Comparison of ENCODE assay signal across 8 cellular contexts in genomic region chr6:79232696-79233462, GRCh38. TPM values are rescaled to one million over a fixed set of nuclear protein-coding genes. Genes with fewer than 3 reads are reported as not detected.
DNase-seq lines count a peak whose midpoint lies in the region; ATAC-seq and TF ChIP-seq lines count a peak whose summit lies in the region.

No MANE protein-coding gene starts in this region.

- peak overlapping the region; percentile 77 for H3K4me2 ChIP-seq in hepatocyte

- 80% methylated on average over 6 of the region's 6 CpGs for WGBS in hepatocyte (ENCODE audit: low lambda C conversion rate, missing lambda C conversion rate)
- WGBS in spleen, 5 donors, result 90 to 96% (median 91%) methylated on average over 6 of the region's 6 CpGs

- H3K4me1 ChIP-seq in hepatocyte (ENCODE audit: insufficient read depth) (no peaks in the 10 kb centered on the region), spleen (peaks cover 4 to 31% (median 15%) of the 10 kb centered on the region in 6 donors)

- H3K27me3 Mint-ChIP-seq in activated CD8-positive, alpha-beta T cell treated with anti-CD3 and anti-CD28 coated beads for 36 hours, result no peaks in the 10 kb centered on the region

- H3K36me3 ChIP-seq in hepatocyte (replicated peaks; ENCODE audit: insufficient read depth, low read depth), result no peaks in the 10 kb centered on the region
- no peaks in the 10 kb centered on the region for H3K36me3 ChIP-seq in spleen

- TF ChIP-seq CTCF in HL-60 (IDR thresholded peaks at IDR 0.05; ENCODE audit: insufficient read depth, low read length) (no peak), hepatocyte (IDR thresholded peaks at IDR 0.05; ENCODE audit: poor library complexity) (no peak), spleen (IDR thresholded peaks at IDR 0.05 in 8 of 11, conservative IDR thresholded peaks at IDR 0.05 in 3 of 11) (no peak)
- no peak for TF ChIP-seq CTCF in activated CD8-positive, alpha-beta T cell treated with anti-CD3 and anti-CD28 coated beads for 36 hours (IDR thresholded peaks at IDR 0.05)

- H3K27ac ChIP-seq in HL-60 (replicated peaks) (no peak overlapping the region; the same call in 1 of the 2 replicates), hepatocyte (peak overlapping the region; percentile 96), spleen (peak overlapping the region; percentile 82 to 93 (median 89))

- H3K9me3 ChIP-seq in hepatocyte (ENCODE audit: low read depth) (no peaks in the 10 kb centered on the region), spleen (no peaks in the 10 kb centered on the region)

- H3K9me3 Mint-ChIP-seq in activated CD8-positive, alpha-beta T cell treated with anti-CD3 and anti-CD28 coated beads for 36 hours, result no peaks in the 10 kb centered on the region

- H3K27ac Mint-ChIP-seq in activated CD8-positive, alpha-beta T cell treated with anti-CD3 and anti-CD28 coated beads for 36 hours, result peak overlapping the region; percentile 86

- TF ChIP-seq POLR2A in spleen (IDR thresholded peaks at IDR 0.05), result no peak

- ATAC-seq in activated CD8-positive, alpha-beta T cell treated with anti-CD3 and anti-CD28 coated beads for 36 hours, result no peak
- ATAC-seq in HG03108 (IDR thresholded peaks at IDR 0.05; ENCODE audit: unreplicated experiment), result no peak

- peaks cover 53% of the 10 kb centered on the region for H3K79me2 ChIP-seq in hepatocyte

- no peak for DNase-seq in HL-60 (ENCODE audit: low read depth in 1 of 2, low spot score in 1 of 2)
- DNase-seq in activated CD8-positive, alpha-beta T cell treated with anti-CD3 and anti-CD28 coated beads for 36 hours, result no peak
- no peak for DNase-seq in hepatocyte (ENCODE audit: low spot score)
- no peak for DNase-seq in spleen
- DNase-seq in DMS 273 treated with DMSO at 0.1 percent for 48 hours (lab: John Stamatoyannopoulos, UW), result no peak
- DNase-seq in cerebellar nuclear complex (lab: John Stamatoyannopoulos, UW), result no peak
- DNase-seq in NCI-H187 treated with DMSO at 0.1 percent for 48 hours (lab: John Stamatoyannopoulos, UW), result no peak

- CTCF ChIA-PET in activated CD8-positive, alpha-beta T cell treated with anti-CD3 and anti-CD28 coated beads for 36 hours (lab: Charles Lee), result no interaction called here

- peaks cover 1% of the 10 kb centered on the region for H3K36me3 Mint-ChIP-seq in activated CD8-positive, alpha-beta T cell treated with anti-CD3 and anti-CD28 coated beads for 36 hours (ENCODE audit: low read depth)

- no peaks in the 10 kb centered on the region for H3K9me2 ChIP-seq in hepatocyte (replicated peaks; ENCODE audit: insufficient read depth)

- intact Hi-C loops in activated CD8-positive, alpha-beta T cell treated with anti-CD3 and anti-CD28 coated beads for 36 hours (cut with micrococcal nuclease), result no loop called here
- intact Hi-C loops in spleen (cut with DNase I; ENCODE audit: low total_unique reads), result loop anchor here (5.0 kb wide), 1 partner anchor 156 kb away; the partner anchor contains the start of gene PHIP

- peak overlapping the region; percentile 96 for H2AFZ ChIP-seq in hepatocyte

- H3K4me1 Mint-ChIP-seq in activated CD8-positive, alpha-beta T cell treated with anti-CD3 and anti-CD28 coated beads for 36 hours (ENCODE audit: low read depth), result peaks cover 19% of the 10 kb centered on the region

- no peaks in the 10 kb centered on the region for H4K20me1 ChIP-seq in hepatocyte (ENCODE audit: insufficient read depth, poor library complexity, severe bottlenecking)

- H3K4me3 ChIP-seq in HL-60 (replicated peaks; ENCODE audit: insufficient read depth, low read length) (peak overlapping the region; percentile 74), hepatocyte (peak overlapping the region; percentile 99), spleen (peak overlapping the region; percentile 67 to 88 (median 72))

- no peaks in the 10 kb centered on the region for H3K27me3 ChIP-seq in HL-60 (ENCODE audit: insufficient read depth, poor library complexity, severe bottlenecking)
- H3K27me3 ChIP-seq in hepatocyte, result no peaks in the 10 kb centered on the region
- no peaks in the 10 kb centered on the region for H3K27me3 ChIP-seq in spleen (replicated peaks in 1 of 7)

- H3K4me3 Mint-ChIP-seq in activated CD8-positive, alpha-beta T cell treated with anti-CD3 and anti-CD28 coated beads for 36 hours, result peak overlapping the region; percentile 92

- POLR2A ChIA-PET in activated CD8-positive, alpha-beta T cell treated with anti-CD3 and anti-CD28 coated beads for 36 hours (lab: Charles Lee), result interaction anchor here (2.5 kb wide), 1 partner anchor 155 kb away, joined by 13 read pairs; the partner anchor contains the start of gene PHIP

RNA-seq across cellular contexts. Expression of gene HMGN3, which starts 1.6 kb away (rescaled TPM):
- 10 to 100 TPM; 45.6 to 49.4 TPM for total RNA-seq in activated CD8-positive, alpha-beta T cell treated with anti-CD3 and anti-CD28 coated beads for 36 hours
- total RNA-seq in hepatocyte (129 and 146 TPM in 2 replicates), spleen (10 to 100 TPM; 38.3 to 71.3 (median 51.4) TPM)
- polyA plus RNA-seq in hepatocyte (266 and 319 TPM in 2 replicates), spleen (100 to 1,000 TPM; 110 to 115 (median 115) TPM)
